In genomic region chr2:190889175-190889943, GRCh38 we compare ENCODE assay signal across 13 cellular contexts. TPM values are rescaled to one million over a fixed set of nuclear protein-coding genes. Genes with fewer than 3 reads are reported as not detected.
DNase-seq lines count a peak whose midpoint lies in the region; ATAC-seq and TF ChIP-seq lines count a peak whose summit lies in the region.
"Had no signal": no experiment of that assay in that cellular context is flagged by ENCODE, and none has a peak within 500 bp of the region (broad histone marks: within the 10 kb centered on the region; RNA-seq: fewer than 3 reads in every experiment).

No MANE protein-coding gene starts in this region.

- DNase-seq in AG10803 (ENCODE audit: low read depth) (no peak), GM23338 (ENCODE audit: low spot score) (no peak), mesendoderm (no peak), cerebellum (ENCODE audit: low spot score) (no peak), nephron progenitor cell (no peak)
- no peak for DNase-seq in activated naive CD8-positive, alpha-beta T cell treated with anti-CD3 and anti-CD28 coated beads, Interleukin-2, amount 10 ng/mL, durations not matched to agents 7 days and 5 days
- DNase-seq: caudate nucleus, COR-L47, HCEC 1CT, KBM-7 had no signal

- H2BK120ac ChIP-seq in mesendoderm (ENCODE audit: low read depth, low read length), result no peak overlapping the region

- peaks cover 13% of the 10 kb centered on the region for H4K20me1 ChIP-seq in GM23338 (replicated peaks; ENCODE audit: insufficient read depth)

- no peaks in the 10 kb centered on the region for H3K9me2 ChIP-seq in GM23338 (ENCODE audit: insufficient read depth)

- H3K4me3 ChIP-seq in AG10803 (ENCODE audit: low read length) (peak overlapping the region; percentile 4; the same call in 1 of the 2 replicates), GM23338 (no peak overlapping the region), mesendoderm (ENCODE audit: low read length) (no peak overlapping the region)

- POLR2A ChIA-PET in activated naive CD8-positive, alpha-beta T cell treated with anti-CD3 and anti-CD28 coated beads, Interleukin-2, amount 10 ng/mL, durations not matched to agents 7 days and 5 days (lab: Charles Lee), result interaction anchor here (5.4 kb wide), 1 partner anchor 8 kb away, joined by 36 read pairs; the partner anchor contains the start of gene GLS

- H3K56ac ChIP-seq in mesendoderm (ENCODE audit: low read length), result no peak overlapping the region

- H3K27me3 ChIP-seq in GM23338 (ENCODE audit: insufficient read depth), result no peaks in the 10 kb centered on the region
- H3K27me3 ChIP-seq in mesendoderm (ENCODE audit: insufficient read depth, low read length, poor library complexity), result no peaks in the 10 kb centered on the region

- H3K4me3 Mint-ChIP-seq in GM23338, result peak overlapping the region; percentile 9; the same call in 1 of the 3 replicates
- H3K4me3 Mint-ChIP-seq in activated naive CD8-positive, alpha-beta T cell treated with anti-CD3 and anti-CD28 coated beads, Interleukin-2, amount 10 ng/mL, durations not matched to agents 7 days and 5 days, result peak overlapping the region; percentile 31
- H3K4me3 Mint-ChIP-seq in nephron progenitor cell, result no peak overlapping the region

- peak overlapping the region; percentile 92 for H3K27ac Mint-ChIP-seq in GM23338
- H3K27ac Mint-ChIP-seq in activated naive CD8-positive, alpha-beta T cell treated with anti-CD3 and anti-CD28 coated beads, Interleukin-2, amount 10 ng/mL, durations not matched to agents 7 days and 5 days, result no peak overlapping the region
- H3K27ac Mint-ChIP-seq in nephron progenitor cell, result no peak overlapping the region

- H4K5ac ChIP-seq in mesendoderm (ENCODE audit: low read length), result no peak overlapping the region

- no peaks in the 10 kb centered on the region for H3F3A ChIP-seq in GM23338 (replicated peaks; ENCODE audit: low read depth)

- H3K4me1 ChIP-seq in GM23338 (ENCODE audit: insufficient read depth) (peaks cover 40% of the 10 kb centered on the region), mesendoderm (ENCODE audit: control insufficient read depth, low read depth, low read length) (no peaks in the 10 kb centered on the region)

- H4K8ac ChIP-seq in mesendoderm (ENCODE audit: low read depth, low read length), result peak overlapping the region; percentile 39

- WGBS in mesendoderm (ENCODE audit: extremely low coverage, insufficient coverage, low lambda C conversion rate), result no CpG with 5 or more reads among the region's 3 CpGs

- H3K9ac ChIP-seq in mesendoderm (ENCODE audit: low read length), result no peak overlapping the region

- H3K4me1 Mint-ChIP-seq in GM23338, result peaks cover 41% of the 10 kb centered on the region
- peaks cover 44% of the 10 kb centered on the region for H3K4me1 Mint-ChIP-seq in activated naive CD8-positive, alpha-beta T cell treated with anti-CD3 and anti-CD28 coated beads, Interleukin-2, amount 10 ng/mL, durations not matched to agents 7 days and 5 days
- H3K4me1 Mint-ChIP-seq in nephron progenitor cell, result peaks cover 30% of the 10 kb centered on the region

- H3K79me1 ChIP-seq in mesendoderm (ENCODE audit: low read length), result peaks cover 5% of the 10 kb centered on the region

- no peak overlapping the region for H3K18ac ChIP-seq in mesendoderm (ENCODE audit: low read length)

- H2BK5ac ChIP-seq in mesendoderm (ENCODE audit: low read length), result no peak overlapping the region

- H3K27ac ChIP-seq in GM23338 (ENCODE audit: low read depth), result no peak overlapping the region
- H3K27ac ChIP-seq in mesendoderm (ENCODE audit: low read depth, low read length), result no peak overlapping the region

- no peak overlapping the region for H3K23ac ChIP-seq in mesendoderm (ENCODE audit: low read length)

- H3K79me2 ChIP-seq in GM23338 (replicated peaks; ENCODE audit: insufficient read depth) (peaks cover 99% of the 10 kb centered on the region), mesendoderm (ENCODE audit: control insufficient read depth, insufficient read depth, low read length) (peaks cover 17% of the 10 kb centered on the region)

- H3K9me3 Mint-ChIP-seq in GM23338, result no peaks in the 10 kb centered on the region
- no peaks in the 10 kb centered on the region for H3K9me3 Mint-ChIP-seq in activated naive CD8-positive, alpha-beta T cell treated with anti-CD3 and anti-CD28 coated beads, Interleukin-2, amount 10 ng/mL, durations not matched to agents 7 days and 5 days
- no peaks in the 10 kb centered on the region for H3K9me3 Mint-ChIP-seq in nephron progenitor cell

- H3K36me3 ChIP-seq in GM23338 (ENCODE audit: insufficient read depth), result no peaks in the 10 kb centered on the region
- no peaks in the 10 kb centered on the region for H3K36me3 ChIP-seq in mesendoderm (ENCODE audit: control insufficient read depth, insufficient read depth, low read length)

- no peak overlapping the region for H3K4ac ChIP-seq in mesendoderm (ENCODE audit: low read depth, low read length)

- H3K4me2 ChIP-seq in GM23338 (peak overlapping the region; percentile 25), mesendoderm (ENCODE audit: low read length) (no peak overlapping the region)

- H2AFZ ChIP-seq in GM23338, result no peak overlapping the region

- ATAC-seq in GM23338 (peak; percentile 89), esophagus mucosa (no peak), HG02642 (IDR thresholded peaks at IDR 0.05; ENCODE audit: poor library complexity, unreplicated experiment) (no peak)
- no peak for ATAC-seq in activated naive CD8-positive, alpha-beta T cell treated with anti-CD3 and anti-CD28 coated beads, Interleukin-2, amount 10 ng/mL, durations not matched to agents 7 days and 5 days (ENCODE audit: low read depth)
- ATAC-seq: Panc1 had no signal

- TF ChIP-seq CTCF in AG10803 (conservative IDR thresholded peaks at IDR 0.05; ENCODE audit: low read length), result no peak
- TF ChIP-seq CTCF in GM23338 (conservative IDR thresholded peaks at IDR 0.05; ENCODE audit: low read depth in 2 of 2), result no peak
- TF ChIP-seq CTCF in nephron progenitor cell (IDR thresholded peaks at IDR 0.05), result no peak

- H3K27me3 Mint-ChIP-seq in GM23338 (ENCODE audit: insufficient read depth, low read depth, poor library complexity) (no peaks in the 10 kb centered on the region), nephron progenitor cell (ENCODE audit: low read depth, poor library complexity) (no peaks in the 10 kb centered on the region)
- H3K27me3 Mint-ChIP-seq in activated naive CD8-positive, alpha-beta T cell treated with anti-CD3 and anti-CD28 coated beads, Interleukin-2, amount 10 ng/mL, durations not matched to agents 7 days and 5 days, result no peaks in the 10 kb centered on the region

- H3K36me3 Mint-ChIP-seq in GM23338 (ENCODE audit: low read depth) (peaks cover 11% of the 10 kb centered on the region; the same call in 2 of the 3 replicates), nephron progenitor cell (ENCODE audit: low read depth) (peaks cover 34% of the 10 kb centered on the region)
- peaks cover 21% of the 10 kb centered on the region for H3K36me3 Mint-ChIP-seq in activated naive CD8-positive, alpha-beta T cell treated with anti-CD3 and anti-CD28 coated beads, Interleukin-2, amount 10 ng/mL, durations not matched to agents 7 days and 5 days

- no peak overlapping the region for H2BK15ac ChIP-seq in mesendoderm (replicated peaks; ENCODE audit: low read depth)

- H2AK5ac ChIP-seq in mesendoderm (ENCODE audit: low read length), result no peak overlapping the region

TF ChIP-seq in GM23338, 12 proteins besides CTCF, POLR2A, EP300 and RAD21 (continues in another document):
- no peak for TF ChIP-seq ZNF114 (CRISPR knock-in tag; IDR thresholded peaks at IDR 0.05)
- no peak for TF ChIP-seq EZH2phosphoT487 (IDR thresholded peaks at IDR 0.05; ENCODE audit: unreplicated experiment)
- no peak for TF ChIP-seq NANOG (IDR thresholded peaks at IDR 0.05; ENCODE audit: borderline replicate concordance)
- no peak for TF ChIP-seq POLR2AphosphoS5 (IDR thresholded peaks at IDR 0.05; ENCODE audit: low read depth)
- TF ChIP-seq CREB1 (CRISPR knock-in tag; IDR thresholded peaks at IDR 0.05; ENCODE audit: low read depth), result no peak
- no peak for TF ChIP-seq EZH2 (IDR thresholded peaks at IDR 0.05; ENCODE audit: low read depth, unreplicated experiment)
- no peak for TF ChIP-seq JUNB (IDR thresholded peaks at IDR 0.05; ENCODE audit: unreplicated experiment)
- TF ChIP-seq, protein P1, sequence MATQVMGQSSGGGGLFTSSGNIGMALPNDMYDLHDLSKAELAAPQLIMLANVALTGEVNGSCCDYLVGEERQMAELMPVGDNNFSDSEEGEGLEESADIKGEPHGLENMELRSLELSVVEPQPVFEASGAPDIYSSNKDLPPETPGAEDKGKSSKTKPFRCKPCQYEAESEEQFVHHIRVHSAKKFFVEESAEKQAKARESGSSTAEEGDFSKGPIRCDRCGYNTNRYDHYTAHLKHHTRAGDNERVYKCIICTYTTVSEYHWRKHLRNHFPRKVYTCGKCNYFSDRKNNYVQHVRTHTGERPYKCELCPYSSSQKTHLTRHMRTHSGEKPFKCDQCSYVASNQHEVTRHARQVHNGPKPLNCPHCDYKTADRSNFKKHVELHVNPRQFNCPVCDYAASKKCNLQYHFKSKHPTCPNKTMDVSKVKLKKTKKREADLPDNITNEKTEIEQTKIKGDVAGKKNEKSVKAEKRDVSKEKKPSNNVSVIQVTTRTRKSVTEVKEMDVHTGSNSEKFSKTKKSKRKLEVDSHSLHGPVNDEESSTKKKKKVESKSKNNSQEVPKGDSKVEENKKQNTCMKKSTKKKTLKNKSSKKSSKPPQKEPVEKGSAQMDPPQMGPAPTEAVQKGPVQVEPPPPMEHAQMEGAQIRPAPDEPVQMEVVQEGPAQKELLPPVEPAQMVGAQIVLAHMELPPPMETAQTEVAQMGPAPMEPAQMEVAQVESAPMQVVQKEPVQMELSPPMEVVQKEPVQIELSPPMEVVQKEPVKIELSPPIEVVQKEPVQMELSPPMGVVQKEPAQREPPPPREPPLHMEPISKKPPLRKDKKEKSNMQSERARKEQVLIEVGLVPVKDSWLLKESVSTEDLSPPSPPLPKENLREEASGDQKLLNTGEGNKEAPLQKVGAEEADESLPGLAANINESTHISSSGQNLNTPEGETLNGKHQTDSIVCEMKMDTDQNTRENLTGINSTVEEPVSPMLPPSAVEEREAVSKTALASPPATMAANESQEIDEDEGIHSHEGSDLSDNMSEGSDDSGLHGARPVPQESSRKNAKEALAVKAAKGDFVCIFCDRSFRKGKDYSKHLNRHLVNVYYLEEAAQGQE (IDR thresholded peaks at IDR 0.05; ENCODE audit: unreplicated experiment), result no peak
- no peak for TF ChIP-seq STAT1 (IDR thresholded peaks at IDR 0.05; ENCODE audit: unreplicated experiment)

RNA-seq across cellular contexts. Expression of gene GLS, which starts 8.7 kb away (rescaled TPM):
- 133 and 172 TPM in 2 replicates for total RNA-seq in GM23338 (2014; rRNA removed; shearing (Covaris generic))
- 38.1 and 43.2 TPM in 2 replicates for polyA plus RNA-seq in GM23338 (2016; fragmentation: Nextera tagmentation; extraction: Ambion mirVana)
- total RNA-seq in activated naive CD8-positive, alpha-beta T cell treated with anti-CD3 and anti-CD28 coated beads, Interleukin-2, amount 10 ng/mL, durations not matched to agents 7 days and 5 days, result 100 to 1,000 TPM; 175 to 187 TPM
- 41.6 TPM for polyA plus RNA-seq in mesendoderm (2013, experiment 1 of 2)
- 41.3 TPM for polyA plus RNA-seq in mesendoderm (2013, experiment 2 of 2)
- total RNA-seq in cerebellum, result 145 TPM
- total RNA-seq in esophagus mucosa, result 25.9 TPM
